8 cellular contexts compared by ENCODE assay signal in the genomic region with DNA sequence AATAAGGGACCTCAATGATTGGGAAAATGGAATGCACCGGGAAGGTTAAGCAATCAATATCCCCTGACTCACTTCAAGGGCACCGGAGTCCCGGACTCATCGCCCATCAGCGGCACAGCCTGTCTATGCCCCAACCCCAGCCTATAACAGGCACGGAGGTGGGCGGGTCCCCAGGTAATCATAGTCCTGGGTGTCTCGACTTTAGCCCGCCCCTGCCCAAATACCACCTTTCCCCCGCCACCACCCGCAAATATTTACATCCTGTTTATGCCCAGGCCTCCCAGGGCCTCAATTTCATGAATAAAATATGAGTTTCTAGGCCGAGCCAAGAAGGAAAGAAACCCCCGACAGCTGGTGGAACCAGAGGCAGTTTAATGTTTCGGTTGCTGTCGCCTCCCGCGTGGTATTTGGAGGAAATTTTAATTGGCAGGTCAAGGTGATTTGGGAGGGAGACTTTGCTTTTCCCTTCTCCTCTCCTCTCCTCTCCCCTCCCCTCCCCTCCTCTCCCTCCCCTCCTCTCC. TPM values are rescaled to one million over a fixed set of nuclear protein-coding genes. Genes with fewer than 3 reads are reported as not detected.
DNase-seq lines count a peak whose midpoint lies in the region; ATAC-seq and TF ChIP-seq lines count a peak whose summit lies in the region.

No MANE protein-coding gene starts in this region.

- peak overlapping the region; percentile 43 to 73 (median 61) for H3K4me3 ChIP-seq in breast epithelium
- H3K4me3 ChIP-seq in skeletal muscle tissue (ENCODE audit: low read length in 3 of 3): peak overlapping the region; percentile 61 to 74 (median 71)

- H3K4me3 Mint-ChIP-seq in CD14-positive monocyte (peak overlapping the region; percentile 83 to 90), immature natural killer cell (peak overlapping the region; percentile 86 to 91 (median 90))

- peaks cover 0 to 6% (median 0%) of the 10 kb centered on the region in 7 donors for H3K9me3 Mint-ChIP-seq in CD14-positive monocyte
- no peaks in the 10 kb centered on the region for H3K9me3 Mint-ChIP-seq in immature natural killer cell

- no peak for TF ChIP-seq POLR2A in breast epithelium (IDR thresholded peaks at IDR 0.05)

- intact Hi-C loops in CD14-positive monocyte (cut with micrococcal nuclease): no loop called here
- intact Hi-C loops in breast epithelium (cut with DNase I; ENCODE audit: low total_unique reads): loop anchor here (10.0 kb wide), 1 partner anchor 1515 kb away; no protein-coding TSS in a partner anchor

- H3K27ac ChIP-seq in breast epithelium: no peak overlapping the region
- H3K27ac ChIP-seq in skeletal muscle tissue (ENCODE audit: low read depth, low read length): no peak overlapping the region

- H3K9me3 ChIP-seq in breast epithelium: no peaks in the 10 kb centered on the region
- no peaks in the 10 kb centered on the region for H3K9me3 ChIP-seq in skeletal muscle tissue (ENCODE audit: control insufficient read depth in 3 of 3, low read length in 3 of 3)

- H3K36me3 Mint-ChIP-seq in CD14-positive monocyte (no peaks in the 10 kb centered on the region), immature natural killer cell (no peaks in the 10 kb centered on the region)

- peak overlapping the region; percentile 64 to 65 (median 64) for H3K9ac ChIP-seq in skeletal muscle tissue (ENCODE audit: low read depth in 1 of 3, low read length in 3 of 3)

- H3K27me3 ChIP-seq in breast epithelium (no peaks in the 10 kb centered on the region), skeletal muscle tissue (ENCODE audit: control insufficient read depth in 3 of 3, insufficient read depth in 3 of 3, low read length in 3 of 3) (no peaks in the 10 kb centered on the region)

- H3K27ac Mint-ChIP-seq in CD14-positive monocyte (peak overlapping the region in 4 of 7 donors; percentile 65 to 90 (median 72)), immature natural killer cell (peak overlapping the region in 5 of 6 donors; percentile 53 to 64 (median 62))

- ATAC-seq in GM21423 (IDR thresholded peaks at IDR 0.05; ENCODE audit: unreplicated experiment) (peak; percentile 26), GM19023 (IDR thresholded peaks at IDR 0.05; ENCODE audit: unreplicated experiment) (no peak)

- no peak for DNase-seq in CD14-positive monocyte (ENCODE audit: low spot score)
- DNase-seq in NCI-H1436 (lab: John Stamatoyannopoulos, UW): peak; percentile 57
- peak; percentile 47 for DNase-seq in T-helper 9 cell
- no peak for DNase-seq in breast epithelium (ENCODE audit: low spot score in 2 of 2)
- DNase-seq in immature natural killer cell: peak; percentile 59 to 65 (median 63)

- TF ChIP-seq CTCF in CD14-positive monocyte (IDR thresholded peaks at IDR 0.05) (no peak), breast epithelium (IDR thresholded peaks at IDR 0.05) (no peak)

- no peaks in the 10 kb centered on the region for H3K4me1 ChIP-seq in breast epithelium
- H3K4me1 ChIP-seq in skeletal muscle tissue (ENCODE audit: control insufficient read depth in 3 of 3, insufficient read depth in 3 of 3, low read length in 3 of 3): peaks cover 0 to 10% (median 7%) of the 10 kb centered on the region in 3 donors

- peaks cover 33% of the 10 kb centered on the region for H3K4me1 Mint-ChIP-seq in CD14-positive monocyte
- peaks cover 11 to 13% of the 10 kb centered on the region in 2 donors for H3K4me1 Mint-ChIP-seq in immature natural killer cell

- H3K36me3 ChIP-seq in breast epithelium (no peaks in the 10 kb centered on the region), skeletal muscle tissue (ENCODE audit: control insufficient read depth in 3 of 3, insufficient read depth in 3 of 3, low read length in 3 of 3) (no peaks in the 10 kb centered on the region)

- H3K27me3 Mint-ChIP-seq in CD14-positive monocyte (ENCODE audit: low read depth in 3 of 3) (peaks cover 0 to 3% (median 3%) of the 10 kb centered on the region in 3 donors), immature natural killer cell (ENCODE audit: low read depth in 3 of 3) (peaks cover 0 to 11% (median 4%) of the 10 kb centered on the region in 3 donors)

RNA-seq across cellular contexts. Expression of a gene that starts 15.6 kb away (rescaled TPM):
- 10 to 100 TPM; 33.5 to 42.1 TPM for polyA plus RNA-seq in CD14-positive monocyte
- 10 to 100 TPM; 15.4 to 25.6 (median 17.1) TPM for total RNA-seq in breast epithelium
- polyA plus RNA-seq in immature natural killer cell: 10 to 100 TPM; 48.1 to 79.5 (median 63.0) TPM
- total RNA-seq in skeletal muscle tissue: 21.4 TPM

RNA-seq across cellular contexts. Expression of a gene that starts 19.4 kb away (rescaled TPM):
- polyA plus RNA-seq in CD14-positive monocyte (1 to 10 TPM; 1.1 to 1.3 TPM), immature natural killer cell (1 to 10 TPM in 1 of 3 donors, under 1 TPM in 1, not detected in 1; 0.51 to 1.6 TPM)
- total RNA-seq in breast epithelium (10 to 100 TPM in 2 of 3 donors, 1 to 10 TPM in 1; 7.3 to 20.3 (median 13.0) TPM), skeletal muscle tissue (21.9 TPM)

Comparison
In these comparisons a context has a peak if more than half of its experiments do, and no peak if none do; other contexts are left out.
1. DNase-seq: peak in NCI-H1436 (single experiment), T-helper 9 cell (single experiment) and immature natural killer cell (3 of 3); none in CD14-positive monocyte (single experiment) and breast epithelium (0 of 2).